ENCODE assay signal across 12 cellular contexts in the genomic region with DNA sequence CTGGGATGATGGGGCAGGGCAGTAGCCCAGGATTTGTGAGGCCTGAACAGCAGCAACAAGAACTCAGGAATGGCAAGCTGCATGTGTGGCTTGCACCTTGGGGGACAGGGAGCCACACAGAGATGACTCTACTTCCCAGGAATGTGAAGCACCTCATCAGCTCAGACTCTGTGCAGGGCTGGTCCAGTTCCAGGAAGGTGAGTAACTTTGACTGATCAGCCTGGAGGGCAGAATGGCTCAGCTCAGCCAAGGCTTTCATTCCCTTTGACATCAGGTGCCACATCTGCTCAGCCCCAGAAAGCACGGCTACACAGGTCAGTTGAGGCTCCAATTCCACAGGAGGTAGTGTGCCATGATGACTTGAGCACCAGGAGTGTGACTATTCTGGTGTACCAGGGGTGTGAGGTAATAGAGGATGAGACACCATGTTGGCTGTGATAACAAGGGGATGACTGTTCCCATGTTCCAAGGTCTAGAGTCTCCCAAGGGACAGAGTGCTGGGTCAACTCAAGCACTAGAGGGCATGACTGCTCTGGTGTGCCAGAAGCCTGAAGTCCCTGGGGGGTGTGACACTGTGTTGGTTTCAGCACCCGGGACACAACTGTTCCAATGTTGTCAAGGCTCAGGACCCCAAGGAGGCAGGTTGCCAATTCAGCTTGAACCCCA.
DNase-seq lines count a peak whose midpoint lies in the region; ATAC-seq and TF ChIP-seq lines count a peak whose summit lies in the region.
"Had no signal": no experiment of that assay in that cellular context is flagged by ENCODE, and none has a peak within 500 bp of the region (broad histone marks: within the 10 kb centered on the region; RNA-seq: fewer than 3 reads in every experiment).

No MANE protein-coding gene starts in this region.

- DNase-seq in Daoy (ENCODE audit: low read depth) (peak; percentile 92), M059J (ENCODE audit: low read depth) (peak; percentile 97), astrocyte of the spinal cord (ENCODE audit: low read depth, low spot score) (peak; percentile 58), kidney tubule cell (ENCODE audit: low spot score) (peak; percentile 100), pons (ENCODE audit: low spot score) (no peak), G401 (ENCODE audit: low spot score) (no peak)
- DNase-seq: CD4-positive, CD25-positive, alpha-beta regulatory T cell; dorsolateral prefrontal cortex; sigmoid colon had no signal

- no peak for ATAC-seq in GM21825 (IDR thresholded peaks at IDR 0.05; ENCODE audit: unreplicated experiment)
- no peak for ATAC-seq in HG03039 (IDR thresholded peaks at IDR 0.05; ENCODE audit: unreplicated experiment)
- ATAC-seq: Panc1 had no signal

- no peak overlapping the region for H3K4me3 ChIP-seq in astrocyte of the spinal cord (ENCODE audit: low read depth, low read length)
- H3K4me3 ChIP-seq: dorsolateral prefrontal cortex, sigmoid colon had no signal

- no peak for TF ChIP-seq CTCF in astrocyte of the spinal cord (IDR thresholded peaks at IDR 0.05; ENCODE audit: low read depth, low read length)

- in situ Hi-C loops in astrocyte of the spinal cord (cut with HindIII; ENCODE audit: low sequenced_read_pairs): no loop called here
- in situ Hi-C loops in G401 (cut with HindIII; ENCODE audit: low sequenced_read_pairs): no loop called here

Comparison
In these comparisons a context has a peak if more than half of its experiments do, and no peak if none do; other contexts are left out.
1. DNase-seq: peak in Daoy (single experiment), M059J (single experiment), astrocyte of the spinal cord (single experiment) and kidney tubule cell (single experiment); none in pons (single experiment) and G401 (single experiment).